In the genomic region with DNA sequence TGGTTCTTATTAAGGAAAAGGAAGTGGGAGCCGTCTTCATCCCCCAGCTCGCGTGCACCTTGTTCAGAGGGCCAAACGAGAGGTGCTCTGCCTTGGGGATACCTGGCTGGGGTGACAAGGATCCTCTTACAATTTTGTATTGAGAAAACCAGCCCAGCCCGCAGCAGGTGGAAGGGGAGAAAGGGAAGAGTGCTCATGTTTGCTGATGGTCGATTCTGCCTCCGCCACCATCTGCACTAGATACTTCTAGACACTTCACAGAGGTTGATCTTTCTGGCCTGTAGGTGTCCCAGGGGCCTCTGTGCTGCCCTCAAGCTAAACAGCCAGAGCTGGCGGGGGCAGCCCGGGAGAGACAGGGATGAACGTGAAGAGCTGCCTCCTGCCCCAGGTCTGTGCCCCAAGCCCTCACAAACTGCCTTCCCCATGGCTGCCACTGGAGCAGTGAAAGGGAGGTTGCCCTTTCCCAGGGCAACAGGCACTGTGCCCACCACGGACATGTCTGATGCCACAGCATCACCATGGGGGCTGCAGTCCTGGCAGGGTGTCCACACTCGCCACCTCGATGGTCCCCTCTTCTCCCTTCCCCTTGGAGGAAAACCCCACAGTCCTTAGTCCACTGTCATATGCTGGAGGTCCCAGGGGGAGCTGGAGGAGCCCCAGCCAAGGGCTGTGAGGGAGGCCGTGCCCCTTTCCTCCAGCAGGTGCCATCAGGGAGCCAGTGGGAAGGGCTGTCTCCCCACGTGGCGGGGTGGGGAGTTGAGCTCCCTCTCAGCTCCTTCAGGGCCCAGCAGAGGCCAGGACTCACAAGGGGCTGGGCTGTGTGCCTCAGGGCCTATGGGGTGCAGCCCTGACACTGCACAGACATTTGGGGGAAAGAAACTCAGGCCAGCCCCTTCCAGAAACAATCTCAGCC, we compare ENCODE assay signal across 9 cellular contexts. TPM values are rescaled to one million over a fixed set of nuclear protein-coding genes. Genes with fewer than 3 reads are reported as not detected.
DNase-seq lines count a peak whose midpoint lies in the region; ATAC-seq and TF ChIP-seq lines count a peak whose summit lies in the region.
"Had no signal": no experiment of that assay in that cellular context is flagged by ENCODE, and none has a peak within 500 bp of the region (broad histone marks: within the 10 kb centered on the region; RNA-seq: fewer than 3 reads in every experiment).

No MANE protein-coding gene starts in this region.

- no peaks in the 10 kb centered on the region for H3K9me3 Mint-ChIP-seq in nephron

- TF ChIP-seq POLR2A in adrenal gland (IDR thresholded peaks at IDR 0.05) (no peak), gastrocnemius medialis (IDR thresholded peaks at IDR 0.05) (no peak)

- H3K9me3 ChIP-seq in adrenal gland (replicated peaks in 1 of 3) (no peaks in the 10 kb centered on the region), gastrocnemius medialis (no peaks in the 10 kb centered on the region)

- H3K27ac Mint-ChIP-seq in nephron = peak overlapping the region in 2 of 3 experiments; percentile 37 to 48

- no peak overlapping the region for H3K4me3 ChIP-seq in adrenal gland
- H3K4me3 ChIP-seq in gastrocnemius medialis = no peak overlapping the region

- intact Hi-C loops in adrenal gland (cut with DNase I) (loop anchor here (5.0 to 10.0 kb wide), 6 partner anchors 36 to 318 kb away; no protein-coding TSS in a partner anchor), gastrocnemius medialis (cut with DNase I; ENCODE audit: low total_unique reads) (loop anchor here (10.0 kb wide), 1 partner anchor 188 kb away; no protein-coding TSS in a partner anchor)

- peaks cover 17 to 55% of the 10 kb centered on the region in 2 donors for H3K4me1 ChIP-seq in adrenal gland (replicated peaks in 1 of 2)
- peaks cover 0 to 5% of the 10 kb centered on the region in 2 donors for H3K4me1 ChIP-seq in gastrocnemius medialis

- no peak for TF ChIP-seq RAD21 in Ishikawa (IDR thresholded peaks at IDR 0.05; ENCODE audit: low read depth)

- peaks cover 20% of the 10 kb centered on the region for H3K36me3 Mint-ChIP-seq in nephron (ENCODE audit: low read depth)

- H3K36me3 ChIP-seq in adrenal gland (replicated peaks in 1 of 2) (peaks cover 0 to 42% of the 10 kb centered on the region in 2 donors), gastrocnemius medialis (peaks cover 0 to 41% of the 10 kb centered on the region in 2 donors)

- no peak for ATAC-seq in gastrocnemius medialis

- H3K27me3 Mint-ChIP-seq in nephron (ENCODE audit: low read depth) = no peaks in the 10 kb centered on the region

- H3K27ac ChIP-seq in adrenal gland = peak overlapping the region in 3 of 5 donors; percentile 10 to 68 (median 63)
- no peak overlapping the region for H3K27ac ChIP-seq in gastrocnemius medialis

- DNase-seq in EL (peak; percentile 40), adrenal gland (peak in 6 of 7 donors; percentile 58 to 81 (median 64)), GDM1 (lab: John Stamatoyannopoulos, UW) (no peak), OCI-M2 (lab: John Stamatoyannopoulos, UW; ENCODE audit: unreplicated experiment) (no peak), gastrocnemius medialis (no peak)
- DNase-seq in stimulated activated naive CD4-positive, alpha-beta T cell (lab: John Stamatoyannopoulos, UW) = no peak
- DNase-seq: NCI-H774 had no signal

- H3K27me3 ChIP-seq in adrenal gland = no peaks in the 10 kb centered on the region
- H3K27me3 ChIP-seq in gastrocnemius medialis = no peaks in the 10 kb centered on the region

- peaks cover 5% of the 10 kb centered on the region for H3K4me1 Mint-ChIP-seq in nephron

- H3K4me3 Mint-ChIP-seq in nephron = no peak overlapping the region

- TF ChIP-seq CTCF in adrenal gland (IDR thresholded peaks at IDR 0.05) = peak in 5 of 6 experiments; percentile 3 to 43 (median 31)
- TF ChIP-seq CTCF in nephron (IDR thresholded peaks at IDR 0.05; ENCODE audit: unreplicated experiment in 3 of 3) = peak in 1 of 3 experiments; percentile 13
- no peak for TF ChIP-seq CTCF in gastrocnemius medialis (IDR thresholded peaks at IDR 0.05 in 4 of 5, conservative IDR thresholded peaks at IDR 0.05 in 1 of 5)

- 72 to 85% (median 75%) methylated on average over 11 to 16 of the region's 16 CpGs for WGBS in adrenal gland, 4 donors

- no peak for TF ChIP-seq EP300 in Ishikawa (IDR thresholded peaks at IDR 0.05; ENCODE audit: borderline replicate concordance)

- in situ Hi-C loops in gastrocnemius medialis (cut with MboI; ENCODE audit: low sequenced_read_pairs in 4 of 4) = loop anchor here in 2 of 4 donors (10.0 kb wide), 3 partner anchors 48 to 318 kb away; partner anchors contain the start of gene TRAPPC3 (in 1 of the 2)

TF ChIP-seq in Ishikawa, 13 proteins besides CTCF, POLR2A, EP300 and RAD21:
- TF ChIP-seq USF1 (IDR thresholded peaks at IDR 0.05) = peak; percentile 29
- TF ChIP-seq, protein P1, sequence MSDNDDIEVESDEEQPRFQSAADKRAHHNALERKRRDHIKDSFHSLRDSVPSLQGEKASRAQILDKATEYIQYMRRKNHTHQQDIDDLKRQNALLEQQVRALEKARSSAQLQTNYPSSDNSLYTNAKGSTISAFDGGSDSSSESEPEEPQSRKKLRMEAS (IDR thresholded peaks at IDR 0.05) = no peak
- TF ChIP-seq NFIC (IDR thresholded peaks at IDR 0.05) = no peak
- TF ChIP-seq CEBPB (IDR thresholded peaks at IDR 0.05) = no peak
- TF ChIP-seq, protein P2, sequence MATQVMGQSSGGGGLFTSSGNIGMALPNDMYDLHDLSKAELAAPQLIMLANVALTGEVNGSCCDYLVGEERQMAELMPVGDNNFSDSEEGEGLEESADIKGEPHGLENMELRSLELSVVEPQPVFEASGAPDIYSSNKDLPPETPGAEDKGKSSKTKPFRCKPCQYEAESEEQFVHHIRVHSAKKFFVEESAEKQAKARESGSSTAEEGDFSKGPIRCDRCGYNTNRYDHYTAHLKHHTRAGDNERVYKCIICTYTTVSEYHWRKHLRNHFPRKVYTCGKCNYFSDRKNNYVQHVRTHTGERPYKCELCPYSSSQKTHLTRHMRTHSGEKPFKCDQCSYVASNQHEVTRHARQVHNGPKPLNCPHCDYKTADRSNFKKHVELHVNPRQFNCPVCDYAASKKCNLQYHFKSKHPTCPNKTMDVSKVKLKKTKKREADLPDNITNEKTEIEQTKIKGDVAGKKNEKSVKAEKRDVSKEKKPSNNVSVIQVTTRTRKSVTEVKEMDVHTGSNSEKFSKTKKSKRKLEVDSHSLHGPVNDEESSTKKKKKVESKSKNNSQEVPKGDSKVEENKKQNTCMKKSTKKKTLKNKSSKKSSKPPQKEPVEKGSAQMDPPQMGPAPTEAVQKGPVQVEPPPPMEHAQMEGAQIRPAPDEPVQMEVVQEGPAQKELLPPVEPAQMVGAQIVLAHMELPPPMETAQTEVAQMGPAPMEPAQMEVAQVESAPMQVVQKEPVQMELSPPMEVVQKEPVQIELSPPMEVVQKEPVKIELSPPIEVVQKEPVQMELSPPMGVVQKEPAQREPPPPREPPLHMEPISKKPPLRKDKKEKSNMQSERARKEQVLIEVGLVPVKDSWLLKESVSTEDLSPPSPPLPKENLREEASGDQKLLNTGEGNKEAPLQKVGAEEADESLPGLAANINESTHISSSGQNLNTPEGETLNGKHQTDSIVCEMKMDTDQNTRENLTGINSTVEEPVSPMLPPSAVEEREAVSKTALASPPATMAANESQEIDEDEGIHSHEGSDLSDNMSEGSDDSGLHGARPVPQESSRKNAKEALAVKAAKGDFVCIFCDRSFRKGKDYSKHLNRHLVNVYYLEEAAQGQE (IDR thresholded peaks at IDR 0.05; ENCODE audit: low read depth) = no peak
- TF ChIP-seq YY1 (IDR thresholded peaks at IDR 0.05; ENCODE audit: low read depth) = no peak
- TF ChIP-seq FOXM1 (IDR thresholded peaks at IDR 0.05; ENCODE audit: borderline replicate concordance, low read depth) = no peak

RNA-seq across cellular contexts. Expression of gene ADPRS, which starts 8.1 kb away (rescaled TPM):
- 10 to 100 TPM; 43.3 to 84.5 (median 54.8) TPM for total RNA-seq in adrenal gland
- 10 to 100 TPM; 40.1 to 42.3 (median 40.7) TPM for polyA plus RNA-seq in adrenal gland
- 10 to 100 TPM; 46.7 to 67.3 (median 54.0) TPM for total RNA-seq in gastrocnemius medialis

RNA-seq across cellular contexts. Expression of gene TEKT2, which starts 12.9 kb away (rescaled TPM):
- total RNA-seq in adrenal gland (1 to 10 TPM in 1 of 8 donors, under 1 TPM in 3, not detected in 4; 0.18 to 1.2 (median 0.72) TPM), gastrocnemius medialis (not detected)
- polyA plus RNA-seq in adrenal gland = 1 to 10 TPM in 2 of 3 donors, under 1 TPM in 1; 0.40 to 4.0 (median 1.4) TPM

RNA-seq across cellular contexts. Expression of gene COL8A2, which starts 28.3 kb away (rescaled TPM):
- total RNA-seq in adrenal gland = 1 to 10 TPM in 6 of 8 donors, under 1 TPM in 2; 0.74 to 6.6 (median 2.8) TPM
- 1 to 10 TPM in 2 of 3 donors, under 1 TPM in 1; 0.66 to 2.3 (median 1.2) TPM for polyA plus RNA-seq in adrenal gland
- 1 to 10 TPM in 1 of 4 donors, under 1 TPM in 3; 0.61 to 1.6 (median 0.81) TPM for total RNA-seq in gastrocnemius medialis

RNA-seq across cellular contexts. Expression of gene TRAPPC3, which starts 52.5 kb away (rescaled TPM):
- total RNA-seq in adrenal gland (100 to 1,000 TPM in 6 of 8 donors, 10 to 100 TPM in 2; 74.6 to 182 (median 133) TPM), gastrocnemius medialis (10 to 100 TPM; 57.5 to 72.4 (median 63.5) TPM)
- 100 to 1,000 TPM in 1 of 3 donors, 10 to 100 TPM in 2; 54.0 to 106 (median 65.1) TPM for polyA plus RNA-seq in adrenal gland

RNA-seq across cellular contexts. Expression of gene MAP7D1, which starts 59.2 kb away (rescaled TPM):
- 100 to 1,000 TPM in 1 of 8 donors, 10 to 100 TPM in 7; 60.2 to 121 (median 76.8) TPM for total RNA-seq in adrenal gland
- polyA plus RNA-seq in adrenal gland = 10 to 100 TPM; 39.7 to 79.9 (median 47.2) TPM
- total RNA-seq in gastrocnemius medialis = 100 to 1,000 TPM; 376 to 967 (median 474) TPM

Comparison
In these comparisons a context has a peak if more than half of its experiments do, and no peak if none do; other contexts are left out.
1. DNase-seq: peak in EL (single experiment) and adrenal gland (6 of 7); none in GDM1 (single experiment), stimulated activated naive CD4-positive, alpha-beta T cell (0 of 6), OCI-M2 (single experiment) and gastrocnemius medialis (0 of 2).
2. H3K27ac ChIP-seq: peak in adrenal gland (3 of 5); none in gastrocnemius medialis (0 of 4).
3. CTCF ChIP-seq: peak in adrenal gland (5 of 6); none in gastrocnemius medialis (0 of 5).